Comparison of ENCODE assay signal across 24 cellular contexts in the genomic region with DNA sequence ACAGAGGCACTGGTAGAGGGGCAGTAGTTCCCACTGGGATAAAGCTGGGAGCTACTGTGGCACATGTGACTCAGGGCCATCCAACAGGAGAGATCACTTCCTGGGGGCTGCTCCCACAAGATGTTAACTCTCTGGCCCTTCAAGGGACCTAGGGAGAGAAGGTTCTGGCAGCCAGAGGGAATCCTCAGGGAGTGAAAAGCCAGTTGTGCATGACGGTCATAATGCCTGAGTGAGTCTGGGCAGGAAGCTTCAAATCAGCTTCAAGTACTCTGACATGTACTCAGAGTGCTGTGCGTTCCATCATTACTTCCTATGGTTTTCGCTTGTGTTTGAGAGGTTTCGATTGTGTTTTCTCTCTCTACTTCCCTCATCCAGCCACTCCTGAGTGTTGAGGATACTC.
"Had no signal": no experiment of that assay in that cellular context is flagged by ENCODE, and none has a peak within 500 bp of the region (broad histone marks: within the 10 kb centered on the region; RNA-seq: fewer than 3 reads in every experiment).

No MANE protein-coding gene starts in this region.

- H3K4me1 ChIP-seq: gastrocnemius medialis, lower lobe of right lung, parathyroid adenoma, sigmoid colon, testis, tibial nerve, upper lobe of left lung, uterus had no signal

- H2AFZ ChIP-seq: parathyroid adenoma had no signal

- ATAC-seq: esophagus mucosa; gastrocnemius medialis; left colon; left ventricle myocardium superior; lower lobe of right lung; naive thymus-derived CD8-positive, alpha-beta T cell; right cardiac atrium; stimulated activated memory B cell treated with anti-CD40 and anti-IgM and Interleukin-4, amounts not matched to agents 10 μg/mL and 1 μg/mL and 100 μg/mL, for 72 hours; stimulated activated naive CD8-positive, alpha-beta T cell treated with anti-CD3 and anti-CD28 coated beads, Interleukin-15, Interleukin-2, amounts not matched to agents 100 U/mL and 50 U/mL, for 24 hours had no signal

- H3K27ac ChIP-seq: dorsolateral prefrontal cortex, gastrocnemius medialis, lower lobe of right lung, parathyroid adenoma, sigmoid colon, testis, tibial nerve, upper lobe of left lung, uterus had no signal

- H3K9me3 ChIP-seq: gastrocnemius medialis, testis, uterus had no signal

- H3K4me3 ChIP-seq: dorsolateral prefrontal cortex, gastrocnemius medialis, lower lobe of right lung, sigmoid colon, testis, tibial nerve, upper lobe of left lung, uterus had no signal

- H3K36me3 ChIP-seq: gastrocnemius medialis, lower lobe of right lung, sigmoid colon, tibial nerve, upper lobe of left lung, uterus had no signal

- DNase-seq: dorsolateral prefrontal cortex; effector CD4-positive, alpha-beta T cell; foreskin fibroblast; gastrocnemius medialis; head of caudate nucleus; left colon; left ventricle myocardium superior; lower lobe of right lung; naive thymus-derived CD8-positive, alpha-beta T cell; sigmoid colon; stimulated activated CD4-positive, alpha-beta T cell treated with anti-CD3 and anti-CD28 coated beads, Interleukin-2, amount 100 ng/mL, for 24 hours; stimulated activated CD4-positive, alpha-beta T cell treated with anti-CD3 and anti-CD28 coated beads, Interleukin-4, amount 100 ng/mL, for 24 hours; stimulated activated naive CD8-positive, alpha-beta T cell treated with anti-CD3 and anti-CD28 coated beads, Interleukin-15, Interleukin-2, amounts not matched to agents 100 U/mL and 50 U/mL, for 24 hours; substantia nigra; testis; upper lobe of left lung; uterus had no signal

- FAIRE-seq: colon, keratinocyte had no signal

- H3K9ac ChIP-seq: parathyroid adenoma had no signal

- H3K79me2 ChIP-seq: parathyroid adenoma had no signal

- H3K27me3 ChIP-seq: dorsolateral prefrontal cortex, gastrocnemius medialis, sigmoid colon, testis, tibial nerve, upper lobe of left lung, uterus had no signal
